14 cellular contexts compared by ENCODE assay signal in the genomic region with DNA sequence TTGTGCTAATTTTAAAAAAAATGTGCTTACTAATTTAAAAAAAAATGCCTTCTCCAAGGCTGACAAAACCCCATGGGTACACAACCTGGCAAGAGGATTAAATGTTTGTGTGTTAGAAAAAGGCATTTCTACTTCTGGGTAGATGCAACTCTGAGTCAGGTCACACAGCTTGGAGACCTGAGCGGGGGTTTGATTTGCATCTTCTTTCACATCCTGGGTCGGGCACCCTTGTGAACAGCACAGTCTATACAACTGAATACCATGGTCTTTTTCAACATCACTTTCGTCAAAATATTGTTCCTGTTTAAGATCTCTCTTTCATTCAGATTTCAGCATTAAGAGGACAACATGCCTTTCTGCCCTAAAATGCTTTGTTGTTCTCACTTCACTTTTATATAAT.
DNase-seq lines count a peak whose midpoint lies in the region; ATAC-seq and TF ChIP-seq lines count a peak whose summit lies in the region.
"Had no signal": no experiment of that assay in that cellular context is flagged by ENCODE, and none has a peak within 500 bp of the region (broad histone marks: within the 10 kb centered on the region; RNA-seq: fewer than 3 reads in every experiment).

No MANE protein-coding gene starts in this region.

- H3K4me2 ChIP-seq in MM.1S (ENCODE audit: low read depth, low read length): no peak overlapping the region

- H3K27ac Mint-ChIP-seq in IgD-negative memory B cell: no peak overlapping the region
- H3K27ac Mint-ChIP-seq: activated naive CD4-positive, alpha-beta T cell treated with anti-CD3 and anti-CD28 coated beads, Interleukin-2, amount 50 U/mL, for 24 hours had no signal

- H3K27me3 ChIP-seq in right lobe of liver (no peaks in the 10 kb centered on the region), MM.1S (replicated peaks; ENCODE audit: insufficient read depth, low read length) (no peaks in the 10 kb centered on the region)
- H3K27me3 ChIP-seq: gastrocnemius medialis had no signal

- H4K20me1 ChIP-seq in MM.1S (ENCODE audit: insufficient read depth, low read length): no peaks in the 10 kb centered on the region

- H3K4me1 ChIP-seq in right lobe of liver (no peaks in the 10 kb centered on the region), MM.1S (ENCODE audit: low read length) (no peaks in the 10 kb centered on the region)

- H3K4me3 Mint-ChIP-seq in IgD-negative memory B cell: peak overlapping the region in 3 of 4 donors; percentile 1 to 88 (median 71)
- H3K4me3 Mint-ChIP-seq: activated naive CD4-positive, alpha-beta T cell treated with anti-CD3 and anti-CD28 coated beads, Interleukin-2, amount 50 U/mL, for 24 hours had no signal

- H3K4me3 ChIP-seq in right lobe of liver (no peak overlapping the region), MM.1S (ENCODE audit: low read length) (no peak overlapping the region)
- H3K4me3 ChIP-seq: gastrocnemius medialis had no signal

- H3K36me3 ChIP-seq in right lobe of liver: no peaks in the 10 kb centered on the region
- H3K36me3 ChIP-seq in MM.1S (replicated peaks; ENCODE audit: insufficient read depth, low read length): no peaks in the 10 kb centered on the region
- H3K36me3 ChIP-seq: gastrocnemius medialis had no signal

- peaks cover 0 to 1% (median 0%) of the 10 kb centered on the region in 3 donors for H3K9me3 Mint-ChIP-seq in IgD-negative memory B cell
- H3K9me3 Mint-ChIP-seq: activated naive CD4-positive, alpha-beta T cell treated with anti-CD3 and anti-CD28 coated beads, Interleukin-2, amount 50 U/mL, for 24 hours had no signal

- TF ChIP-seq CTCF in right lobe of liver (IDR thresholded peaks at IDR 0.05): no peak
- TF ChIP-seq CTCF in MM.1S (IDR thresholded peaks at IDR 0.05; ENCODE audit: low read length): no peak

- no peaks in the 10 kb centered on the region for H3K9me2 ChIP-seq in MM.1S (replicated peaks; ENCODE audit: insufficient read depth, low read length)

- H3F3A ChIP-seq in MM.1S (ENCODE audit: insufficient read depth, low read length): no peaks in the 10 kb centered on the region

- no peaks in the 10 kb centered on the region for H3K79me2 ChIP-seq in MM.1S (ENCODE audit: low read length)

- DNase-seq in right lobe of liver (no peak), MM.1S (no peak), SHP77 (lab: John Stamatoyannopoulos, UW) (no peak)
- no peak for DNase-seq in activated CD4-positive, alpha-beta T cell treated with anti-CD3 and anti-CD28 coated beads for 4 hours
- DNase-seq: AML-193, gastrocnemius medialis, GF-D8, NCI-H2081 treated with DMSO at 0.1 percent for 48 hours, SHP77 treated with DMSO at 0.1 percent for 48 hours had no signal

- 55% methylated on average over 3 of the region's 3 CpGs for WGBS in right lobe of liver (ENCODE audit: insufficient coverage, low coverage, low lambda C conversion rate, missing lambda C conversion rate)

- TF ChIP-seq POLR2A in GM18505 (IDR thresholded peaks at IDR 0.05; ENCODE audit: borderline replicate concordance, extremely low read depth, insufficient read depth, insufficient read length) (no peak), right lobe of liver (IDR thresholded peaks at IDR 0.05) (no peak)

- H2AFZ ChIP-seq in MM.1S (ENCODE audit: low read length): no peak overlapping the region

- intact Hi-C loops in right lobe of liver (cut with DNase I): no loop called here

- peak; percentile 98 for ATAC-seq in GM18505 (IDR thresholded peaks at IDR 0.05; ENCODE audit: unreplicated experiment)
- ATAC-seq in GM19468 (IDR thresholded peaks at IDR 0.05; ENCODE audit: extremely low read depth, unreplicated experiment): peak; percentile 99
- peak; percentile 99 for ATAC-seq in HG02943 (IDR thresholded peaks at IDR 0.05; ENCODE audit: low read depth, unreplicated experiment)
- no peak for ATAC-seq in right lobe of liver
- ATAC-seq: gastrocnemius medialis had no signal

- H3K9me3 ChIP-seq in right lobe of liver (no peaks in the 10 kb centered on the region), MM.1S (replicated peaks; ENCODE audit: insufficient read depth, low read length) (no peaks in the 10 kb centered on the region)
- H3K9me3 ChIP-seq: gastrocnemius medialis had no signal

- H3K27ac ChIP-seq in right lobe of liver (no peak overlapping the region), MM.1S (ENCODE audit: low read length) (no peak overlapping the region)
- H3K27ac ChIP-seq: gastrocnemius medialis had no signal

- H3K36me3 Mint-ChIP-seq in IgD-negative memory B cell: no peaks in the 10 kb centered on the region
- H3K36me3 Mint-ChIP-seq: activated naive CD4-positive, alpha-beta T cell treated with anti-CD3 and anti-CD28 coated beads, Interleukin-2, amount 50 U/mL, for 24 hours had no signal

- H3K27me3 Mint-ChIP-seq in IgD-negative memory B cell: no peaks in the 10 kb centered on the region
- H3K27me3 Mint-ChIP-seq: activated naive CD4-positive, alpha-beta T cell treated with anti-CD3 and anti-CD28 coated beads, Interleukin-2, amount 50 U/mL, for 24 hours had no signal

- H3K9ac ChIP-seq in MM.1S (ENCODE audit: low read length): no peak overlapping the region

- peaks cover 13 to 21% (median 18%) of the 10 kb centered on the region in 3 donors for H3K4me1 Mint-ChIP-seq in IgD-negative memory B cell
- H3K4me1 Mint-ChIP-seq: activated naive CD4-positive, alpha-beta T cell treated with anti-CD3 and anti-CD28 coated beads, Interleukin-2, amount 50 U/mL, for 24 hours had no signal

Comparison
In these comparisons a context has a peak if more than half of its experiments do, and no peak if none do; other contexts are left out.
1. ATAC-seq: peak in GM18505 (single experiment), GM19468 (single experiment) and HG02943 (single experiment); none in right lobe of liver (0 of 4).